ENCODE assay signal across 27 cellular contexts in the genomic region with DNA sequence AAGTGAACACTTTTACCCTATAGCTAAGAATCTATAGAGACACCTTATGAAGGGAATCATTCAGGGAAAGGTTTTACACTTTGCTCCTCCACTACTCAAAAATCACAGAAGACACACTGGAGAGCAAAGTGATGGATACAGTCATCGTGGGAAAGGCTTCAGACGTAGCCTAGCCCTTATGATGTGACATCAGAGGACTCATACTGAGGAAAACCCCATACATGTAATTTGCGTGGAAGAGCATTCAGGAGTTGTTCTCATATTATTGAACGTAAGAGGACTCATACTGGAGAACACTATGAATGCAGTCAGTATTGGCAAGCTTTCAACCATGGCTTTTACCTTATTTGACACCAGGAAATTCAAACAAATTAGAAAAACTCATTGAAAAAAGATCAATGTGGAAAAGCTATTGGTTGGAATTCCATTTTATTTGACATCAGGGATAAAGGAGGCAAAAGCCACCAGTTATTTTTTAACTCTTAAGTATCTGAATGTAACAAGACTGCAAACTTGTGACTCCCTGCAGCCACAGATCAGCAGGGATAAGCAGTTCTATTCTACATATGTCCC.
"Had no signal": no experiment of that assay in that cellular context is flagged by ENCODE, and none has a peak within 500 bp of the region (broad histone marks: within the 10 kb centered on the region; RNA-seq: fewer than 3 reads in every experiment).

No MANE protein-coding gene starts in this region.

- H3K27ac Mint-ChIP-seq: activated CD4-positive, alpha-beta memory T cell treated with anti-CD3 and anti-CD28 coated beads for 36 hours; activated CD8-positive, alpha-beta memory T cell treated with anti-CD3 and anti-CD28 coated beads, Interleukin-2, amount 10 ng/mL, durations not matched to agents 7 days and 5 days; activated naive CD8-positive, alpha-beta T cell treated with anti-CD3 and anti-CD28 coated beads, Interleukin-2, amount 50 U/mL, for 24 hours; brain; natural killer cell; stimulated activated memory B cell treated with anti-CD40 and anti-IgM and Interleukin-4, amounts not matched to agents 10 μg/mL and 1 μg/mL and 100 μg/mL, for 72 hours; type B pancreatic cell had no signal

- DNase-seq: activated CD4-positive, alpha-beta memory T cell treated with anti-CD3 and anti-CD28 coated beads for 36 hours; activated CD4-positive, alpha-beta T cell treated with anti-CD3 and anti-CD28 coated beads for 48 hours; activated CD8-positive, alpha-beta memory T cell treated with anti-CD3 and anti-CD28 coated beads, Interleukin-2, amount 10 ng/mL, durations not matched to agents 7 days and 5 days; activated gamma-delta T cell; activated naive CD4-positive, alpha-beta T cell treated with anti-CD3 and anti-CD28 coated beads, Interleukin-2, amount 50 U/mL, for 16 hours; activated naive CD8-positive, alpha-beta T cell treated with anti-CD3 and anti-CD28 coated beads, Interleukin-2, amount 50 U/mL, for 24 hours; activated T-cell treated with anti-CD3 and anti-CD28 coated beads for 4 hours; anterior cingulate cortex; caudate nucleus; dermis blood vessel endothelial cell; effector CD8-positive, alpha-beta T cell; glutamatergic neuron; hypothalamus; left ventricle myocardium inferior; mammary epithelial cell; midbrain; natural killer cell; sigmoid colon; stimulated activated CD4-positive, alpha-beta T cell treated with anti-CD3 and anti-CD28 coated beads, Interleukin-15, amount 100 ng/mL, for 24 hours; stomach had no signal

- ATAC-seq: activated CD8-positive, alpha-beta memory T cell treated with anti-CD3 and anti-CD28 coated beads, Interleukin-2, amount 10 ng/mL, durations not matched to agents 7 days and 5 days; activated naive CD8-positive, alpha-beta T cell treated with anti-CD3 and anti-CD28 coated beads, Interleukin-2, amount 50 U/mL, for 24 hours; esophagus mucosa; natural killer cell; stimulated activated memory B cell treated with anti-CD40 and anti-IgM and Interleukin-4, amounts not matched to agents 10 μg/mL and 1 μg/mL and 100 μg/mL, for 72 hours had no signal

- H3K27ac ChIP-seq: left ventricle myocardium inferior, sigmoid colon, stomach, thoracic aorta, vagina had no signal

- H3K36me3 ChIP-seq: sigmoid colon, stomach, thoracic aorta, vagina had no signal

- H3K4me3 ChIP-seq: left ventricle myocardium inferior, sigmoid colon, smooth muscle cell, stomach, thoracic aorta, vagina had no signal

- H3K4me3 Mint-ChIP-seq: activated CD4-positive, alpha-beta memory T cell treated with anti-CD3 and anti-CD28 coated beads for 36 hours; activated CD8-positive, alpha-beta memory T cell treated with anti-CD3 and anti-CD28 coated beads, Interleukin-2, amount 10 ng/mL, durations not matched to agents 7 days and 5 days; activated naive CD8-positive, alpha-beta T cell treated with anti-CD3 and anti-CD28 coated beads, Interleukin-2, amount 50 U/mL, for 24 hours; brain; natural killer cell; stimulated activated memory B cell treated with anti-CD40 and anti-IgM and Interleukin-4, amounts not matched to agents 10 μg/mL and 1 μg/mL and 100 μg/mL, for 72 hours; type B pancreatic cell had no signal

- H3K4me1 ChIP-seq: left ventricle myocardium inferior, sigmoid colon, stomach, vagina had no signal

- H3K4me2 ChIP-seq: smooth muscle cell had no signal

- H3K4me1 Mint-ChIP-seq: activated CD8-positive, alpha-beta memory T cell treated with anti-CD3 and anti-CD28 coated beads, Interleukin-2, amount 10 ng/mL, durations not matched to agents 7 days and 5 days; activated naive CD8-positive, alpha-beta T cell treated with anti-CD3 and anti-CD28 coated beads, Interleukin-2, amount 50 U/mL, for 24 hours; brain; natural killer cell; stimulated activated memory B cell treated with anti-CD40 and anti-IgM and Interleukin-4, amounts not matched to agents 10 μg/mL and 1 μg/mL and 100 μg/mL, for 72 hours had no signal

- H3K27me3 ChIP-seq: sigmoid colon, stomach, vagina had no signal

- H3K27me3 Mint-ChIP-seq: activated CD4-positive, alpha-beta memory T cell treated with anti-CD3 and anti-CD28 coated beads for 36 hours; activated CD8-positive, alpha-beta memory T cell treated with anti-CD3 and anti-CD28 coated beads, Interleukin-2, amount 10 ng/mL, durations not matched to agents 7 days and 5 days; activated naive CD8-positive, alpha-beta T cell treated with anti-CD3 and anti-CD28 coated beads, Interleukin-2, amount 50 U/mL, for 24 hours; brain; stimulated activated memory B cell treated with anti-CD40 and anti-IgM and Interleukin-4, amounts not matched to agents 10 μg/mL and 1 μg/mL and 100 μg/mL, for 72 hours; type B pancreatic cell had no signal
